In genomic region chr5:1471997-1472963, GRCh38 we compare ENCODE assay signal across 1 cellular context.
TF ChIP-seq lines count a peak whose summit lies in the region.

No MANE protein-coding gene starts in this region.

TF ChIP-seq in GM12878, 131 proteins besides CTCF, POLR2A, EP300 and RAD21:
- no peak for TF ChIP-seq CBX3 (IDR thresholded peaks at IDR 0.05; ENCODE audit: borderline replicate concordance, low read depth)
- no peak for TF ChIP-seq YBX1 (IDR thresholded peaks at IDR 0.05)
- no peak for TF ChIP-seq BCL3 (IDR thresholded peaks at IDR 0.05; ENCODE audit: borderline replicate concordance, insufficient read depth, low read depth, low read length, poor library complexity, severe bottlenecking)
- no peak for TF ChIP-seq PAX8 (IDR thresholded peaks at IDR 0.05)
- peak; percentile 98 for TF ChIP-seq NFXL1 (IDR thresholded peaks at IDR 0.05; ENCODE audit: borderline replicate concordance)
- TF ChIP-seq RUNX3 (IDR thresholded peaks at IDR 0.05; ENCODE audit: low read length), result no peak
- no peak for TF ChIP-seq SMC3 (IDR thresholded peaks at IDR 0.05; ENCODE audit: borderline replicate concordance, low read length)
- no peak for TF ChIP-seq BMI1 (IDR thresholded peaks at IDR 0.05; ENCODE audit: borderline replicate concordance)
TF ChIP-seq in GM12878: peak in this region for 1.
